ENCODE assay signal across 1 cellular context in genomic region chr1:229159668-229160544, GRCh38.
TF ChIP-seq lines count a peak whose summit lies in the region.

No MANE protein-coding gene starts in this region.

TF ChIP-seq in HEK293, 187 proteins besides CTCF, POLR2A, EP300 and RAD21 (continued from another document):
- TF ChIP-seq ZBTB11 (tag by site-specific recombination; conservative IDR thresholded peaks at IDR 0.05; ENCODE audit: low read depth) (no peak), ZNF354C (tag by site-specific recombination; IDR thresholded peaks at IDR 0.05; ENCODE audit: borderline replicate concordance, low read depth) (no peak), EGR2 (tag by site-specific recombination; IDR thresholded peaks at IDR 0.05; ENCODE audit: low read depth) (0 out of 2 replicates have a peak, but pooled peaks have one; percentile 31), ZNF133 (tag by site-specific recombination; IDR thresholded peaks at IDR 0.05) (no peak), ZNF629 (tag by site-specific recombination; IDR thresholded peaks at IDR 0.05) (peak; percentile 33; the same call in 1 of the 2 replicates), ZFHX2 (tag by site-specific recombination; conservative IDR thresholded peaks at IDR 0.05) (peak; percentile 59; the same call in 1 of the 2 replicates), SP2 (tag by site-specific recombination; IDR thresholded peaks at IDR 0.05) (0 out of 2 replicates have a peak, but pooled peaks have one; percentile 18), ZNF473 (tag by site-specific recombination; IDR thresholded peaks at IDR 0.05) (no peak), ZNF175 (tag by site-specific recombination; IDR thresholded peaks at IDR 0.05) (no peak)
- TF ChIP-seq, protein P1, sequence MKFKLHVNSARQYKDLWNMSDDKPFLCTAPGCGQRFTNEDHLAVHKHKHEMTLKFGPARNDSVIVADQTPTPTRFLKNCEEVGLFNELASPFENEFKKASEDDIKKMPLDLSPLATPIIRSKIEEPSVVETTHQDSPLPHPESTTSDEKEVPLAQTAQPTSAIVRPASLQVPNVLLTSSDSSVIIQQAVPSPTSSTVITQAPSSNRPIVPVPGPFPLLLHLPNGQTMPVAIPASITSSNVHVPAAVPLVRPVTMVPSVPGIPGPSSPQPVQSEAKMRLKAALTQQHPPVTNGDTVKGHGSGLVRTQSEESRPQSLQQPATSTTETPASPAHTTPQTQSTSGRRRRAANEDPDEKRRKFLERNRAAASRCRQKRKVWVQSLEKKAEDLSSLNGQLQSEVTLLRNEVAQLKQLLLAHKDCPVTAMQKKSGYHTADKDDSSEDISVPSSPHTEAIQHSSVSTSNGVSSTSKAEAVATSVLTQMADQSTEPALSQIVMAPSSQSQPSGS (tag by site-specific recombination; IDR thresholded peaks at IDR 0.05; ENCODE audit: low read depth), result peak; percentile 57; the same call in 1 of the 2 replicates
